ENCODE assay signal across 1 cellular context in the genomic region with DNA sequence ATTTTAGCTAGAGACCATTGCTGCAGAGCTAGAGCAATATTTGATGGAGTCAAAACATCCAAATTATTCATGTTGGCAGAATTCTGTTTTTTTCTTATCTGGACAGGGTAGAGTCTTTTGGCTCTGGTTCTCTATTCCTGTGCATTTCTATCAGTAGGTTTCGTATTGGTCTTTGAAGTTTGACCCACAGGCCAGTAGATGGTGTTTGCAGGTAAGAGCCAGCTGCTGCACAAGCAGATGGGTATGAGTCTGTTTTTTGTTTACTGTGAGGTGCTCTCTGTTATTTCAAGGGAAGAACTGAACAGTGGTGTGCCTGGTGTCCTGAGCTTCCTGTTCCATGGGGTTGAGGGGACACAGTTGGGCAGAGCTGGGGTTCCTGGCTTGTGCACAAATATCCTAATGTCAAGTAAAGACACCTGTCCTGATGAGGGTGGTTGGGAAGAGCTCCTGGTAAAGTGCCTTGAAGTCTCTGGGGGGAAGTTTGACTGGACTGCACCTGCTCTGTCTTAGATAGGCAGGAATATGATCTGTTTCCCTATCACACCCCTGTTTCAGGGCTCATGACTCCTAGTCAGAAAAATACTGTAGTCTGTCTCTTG.
A peak's percentile ranks its signal among the peaks of the same experiment; 100 is the strongest.
TF ChIP-seq lines count a peak whose summit lies in the region.

No MANE protein-coding gene starts in this region.

TF ChIP-seq in HepG2, 621 proteins besides CTCF, POLR2A, EP300 and RAD21 (continued from another document and continues in another):
- TF ChIP-seq PRDM10 (CRISPR knock-in tag; IDR thresholded peaks at IDR 0.05; ENCODE audit: low read depth) = no peak
- no peak for TF ChIP-seq BORCS8-MEF2B (CRISPR knock-in tag; IDR thresholded peaks at IDR 0.05)
- TF ChIP-seq GABPA (IDR thresholded peaks at IDR 0.05; ENCODE audit: low read depth, low read length) = no peak
- 0 out of 2 replicates have a peak, but pooled peaks have one; percentile 11 for TF ChIP-seq GABPA (CRISPR knock-in tag; IDR thresholded peaks at IDR 0.05; ENCODE audit: low read depth)
- no peak for TF ChIP-seq ATAD3A (CRISPR knock-in tag; IDR thresholded peaks at IDR 0.05)
- TF ChIP-seq U2AF2 (IDR thresholded peaks at IDR 0.05; ENCODE audit: low read depth, low read length) = no peak
- no peak for TF ChIP-seq NAIF1 (CRISPR knock-in tag; IDR thresholded peaks at IDR 0.05; ENCODE audit: borderline replicate concordance)
- TF ChIP-seq REXO4 (CRISPR knock-in tag; IDR thresholded peaks at IDR 0.05; ENCODE audit: borderline replicate concordance) = no peak
- no peak for TF ChIP-seq ZNF44 (CRISPR knock-in tag; IDR thresholded peaks at IDR 0.05)
- no peak for TF ChIP-seq NR3C1 (CRISPR knock-in tag; IDR thresholded peaks at IDR 0.05)
- no peak for TF ChIP-seq SMAD9 (CRISPR knock-in tag; IDR thresholded peaks at IDR 0.05)
- no peak for TF ChIP-seq MXI1 (IDR thresholded peaks at IDR 0.05; ENCODE audit: borderline replicate concordance, low read depth, low read length)
- no peak for TF ChIP-seq PLSCR1 (CRISPR knock-in tag; IDR thresholded peaks at IDR 0.05; ENCODE audit: borderline replicate concordance)
- TF ChIP-seq, protein P1, sequence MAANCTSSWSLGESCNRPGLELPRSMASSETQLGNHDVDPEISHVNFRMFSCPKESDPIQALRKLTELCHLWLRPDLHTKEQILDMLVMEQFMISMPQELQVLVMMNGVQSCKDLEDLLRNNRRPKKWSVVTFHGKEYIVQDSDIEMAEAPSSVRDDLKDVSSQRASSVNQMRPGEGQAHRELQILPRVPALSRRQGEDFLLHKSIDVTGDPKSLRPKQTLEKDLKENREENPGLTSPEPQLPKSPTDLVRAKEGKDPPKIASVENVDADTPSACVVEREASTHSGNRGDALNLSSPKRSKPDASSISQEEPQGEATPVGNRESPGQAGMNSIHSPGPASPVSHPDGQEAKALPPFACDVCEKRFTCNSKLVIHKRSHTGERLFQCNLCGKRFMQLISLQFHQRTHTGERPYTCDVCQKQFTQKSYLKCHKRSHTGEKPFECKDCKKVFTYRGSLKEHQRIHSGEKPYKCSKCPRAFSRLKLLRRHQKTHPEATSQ (CRISPR knock-in tag; IDR thresholded peaks at IDR 0.05; ENCODE audit: borderline replicate concordance) = no peak
- TF ChIP-seq KLF15 (CRISPR knock-in tag; IDR thresholded peaks at IDR 0.05; ENCODE audit: borderline replicate concordance) = no peak
- TF ChIP-seq, protein P2, sequence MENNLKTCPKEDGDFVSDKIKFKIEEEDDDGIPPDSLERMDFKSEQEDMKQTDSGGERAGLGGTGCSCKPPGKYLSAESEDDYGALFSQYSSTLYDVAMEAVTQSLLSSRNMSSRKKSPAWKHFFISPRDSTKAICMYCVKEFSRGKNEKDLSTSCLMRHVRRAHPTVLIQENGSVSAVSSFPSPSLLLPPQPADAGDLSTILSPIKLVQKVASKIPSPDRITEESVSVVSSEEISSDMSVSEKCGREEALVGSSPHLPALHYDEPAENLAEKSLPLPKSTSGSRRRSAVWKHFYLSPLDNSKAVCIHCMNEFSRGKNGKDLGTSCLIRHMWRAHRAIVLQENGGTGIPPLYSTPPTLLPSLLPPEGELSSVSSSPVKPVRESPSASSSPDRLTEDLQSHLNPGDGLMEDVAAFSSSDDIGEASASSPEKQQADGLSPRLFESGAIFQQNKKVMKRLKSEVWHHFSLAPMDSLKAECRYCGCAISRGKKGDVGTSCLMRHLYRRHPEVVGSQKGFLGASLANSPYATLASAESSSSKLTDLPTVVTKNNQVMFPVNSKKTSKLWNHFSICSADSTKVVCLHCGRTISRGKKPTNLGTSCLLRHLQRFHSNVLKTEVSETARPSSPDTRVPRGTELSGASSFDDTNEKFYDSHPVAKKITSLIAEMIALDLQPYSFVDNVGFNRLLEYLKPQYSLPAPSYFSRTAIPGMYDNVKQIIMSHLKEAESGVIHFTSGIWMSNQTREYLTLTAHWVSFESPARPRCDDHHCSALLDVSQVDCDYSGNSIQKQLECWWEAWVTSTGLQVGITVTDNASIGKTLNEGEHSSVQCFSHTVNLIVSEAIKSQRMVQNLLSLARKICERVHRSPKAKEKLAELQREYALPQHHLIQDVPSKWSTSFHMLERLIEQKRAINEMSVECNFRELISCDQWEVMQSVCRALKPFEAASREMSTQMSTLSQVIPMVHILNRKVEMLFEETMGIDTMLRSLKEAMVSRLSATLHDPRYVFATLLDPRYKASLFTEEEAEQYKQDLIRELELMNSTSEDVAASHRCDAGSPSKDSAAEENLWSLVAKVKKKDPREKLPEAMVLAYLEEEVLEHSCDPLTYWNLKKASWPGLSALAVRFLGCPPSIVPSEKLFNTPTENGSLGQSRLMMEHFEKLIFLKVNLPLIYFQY (CRISPR knock-in tag; IDR thresholded peaks at IDR 0.05; ENCODE audit: borderline replicate concordance) = no peak
- no peak for TF ChIP-seq IRF2 (CRISPR knock-in tag; IDR thresholded peaks at IDR 0.05)
- TF ChIP-seq MTF1 (CRISPR knock-in tag; IDR thresholded peaks at IDR 0.05) = no peak
- no peak for TF ChIP-seq SNAI1 (CRISPR knock-in tag; IDR thresholded peaks at IDR 0.05; ENCODE audit: borderline replicate concordance)
- no peak for TF ChIP-seq FOXJ3 (CRISPR knock-in tag; IDR thresholded peaks at IDR 0.05; ENCODE audit: borderline replicate concordance)
- TF ChIP-seq TERF1 (CRISPR knock-in tag; IDR thresholded peaks at IDR 0.05) = no peak
- no peak for TF ChIP-seq ZNF674 (CRISPR knock-in tag; IDR thresholded peaks at IDR 0.05; ENCODE audit: low read depth)
- peak; percentile 47; the same call in 1 of the 2 replicates for TF ChIP-seq RXRB (CRISPR knock-in tag; IDR thresholded peaks at IDR 0.05; ENCODE audit: borderline replicate concordance)
- TF ChIP-seq TCF7L2 (IDR thresholded peaks at IDR 0.05; ENCODE audit: low read depth, low read length) = no peak
- TF ChIP-seq ARID4A (CRISPR knock-in tag; IDR thresholded peaks at IDR 0.05; ENCODE audit: borderline replicate concordance) = no peak
- TF ChIP-seq ZBTB20 (CRISPR knock-in tag; IDR thresholded peaks at IDR 0.05; ENCODE audit: borderline replicate concordance, low read depth) = no peak
- no peak for TF ChIP-seq ZNF274 (CRISPR knock-in tag; IDR thresholded peaks at IDR 0.05)
- TF ChIP-seq XBP1 (CRISPR knock-in tag; IDR thresholded peaks at IDR 0.05) = no peak
- TF ChIP-seq ZNF264 (CRISPR knock-in tag; IDR thresholded peaks at IDR 0.05) = no peak
- no peak for TF ChIP-seq SRY (CRISPR knock-in tag; IDR thresholded peaks at IDR 0.05)
- TF ChIP-seq PPARG (CRISPR knock-in tag; conservative IDR thresholded peaks at IDR 0.05) = no peak
- peak; percentile 30; the same call in 1 of the 2 replicates for TF ChIP-seq ZNF292 (CRISPR knock-in tag; IDR thresholded peaks at IDR 0.05; ENCODE audit: borderline replicate concordance, low read depth)
- TF ChIP-seq RFX1 (IDR thresholded peaks at IDR 0.05) = no peak
- TF ChIP-seq, protein P3, sequence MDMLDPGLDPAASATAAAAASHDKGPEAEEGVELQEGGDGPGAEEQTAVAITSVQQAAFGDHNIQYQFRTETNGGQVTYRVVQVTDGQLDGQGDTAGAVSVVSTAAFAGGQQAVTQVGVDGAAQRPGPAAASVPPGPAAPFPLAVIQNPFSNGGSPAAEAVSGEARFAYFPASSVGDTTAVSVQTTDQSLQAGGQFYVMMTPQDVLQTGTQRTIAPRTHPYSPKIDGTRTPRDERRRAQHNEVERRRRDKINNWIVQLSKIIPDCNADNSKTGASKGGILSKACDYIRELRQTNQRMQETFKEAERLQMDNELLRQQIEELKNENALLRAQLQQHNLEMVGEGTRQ (IDR thresholded peaks at IDR 0.05; ENCODE audit: low read depth, low read length) = no peak
- TF ChIP-seq, protein P3 (CRISPR knock-in tag; IDR thresholded peaks at IDR 0.05; ENCODE audit: borderline replicate concordance) = no peak
- TF ChIP-seq KDM3A (CRISPR knock-in tag; IDR thresholded peaks at IDR 0.05; ENCODE audit: low read depth) = no peak
- TF ChIP-seq FOSL1 (CRISPR knock-in tag; IDR thresholded peaks at IDR 0.05; ENCODE audit: borderline replicate concordance) = no peak
- peak; percentile 33 for TF ChIP-seq SAP130 (CRISPR knock-in tag; IDR thresholded peaks at IDR 0.05; ENCODE audit: low read depth)
- TF ChIP-seq, protein P4, sequence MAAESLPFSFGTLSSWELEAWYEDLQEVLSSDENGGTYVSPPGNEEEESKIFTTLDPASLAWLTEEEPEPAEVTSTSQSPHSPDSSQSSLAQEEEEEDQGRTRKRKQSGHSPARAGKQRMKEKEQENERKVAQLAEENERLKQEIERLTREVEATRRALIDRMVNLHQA (CRISPR knock-in tag; IDR thresholded peaks at IDR 0.05) = no peak
- 0 out of 2 replicates have a peak, but pooled peaks have one; percentile 40 for TF ChIP-seq HOMEZ (CRISPR knock-in tag; IDR thresholded peaks at IDR 0.05; ENCODE audit: low read depth)
- TF ChIP-seq ZNF670 (CRISPR knock-in tag; IDR thresholded peaks at IDR 0.05; ENCODE audit: borderline replicate concordance) = no peak
